Comparison of ENCODE assay signal across 34 cellular contexts in the genomic region with DNA sequence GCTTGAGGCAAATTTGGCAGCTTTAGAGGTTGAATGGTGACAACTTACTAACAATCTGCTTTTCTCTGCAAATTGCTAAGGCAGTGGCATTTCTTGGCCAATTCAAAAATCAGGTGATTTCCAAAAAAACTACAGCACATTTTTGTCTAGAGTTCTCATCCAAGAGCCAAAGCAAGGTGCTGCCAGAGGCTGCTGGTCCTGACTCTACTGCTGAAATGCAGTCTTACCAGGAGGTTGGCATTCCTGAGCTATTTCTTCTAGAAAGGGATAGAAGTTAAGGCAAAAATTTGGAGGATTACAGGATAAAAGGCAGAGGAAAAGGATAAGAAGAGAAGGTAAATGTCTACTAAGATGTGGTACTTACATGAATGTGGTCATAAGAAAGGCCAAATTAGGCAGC.
"Had no signal": no experiment of that assay in that cellular context is flagged by ENCODE, and none has a peak within 500 bp of the region (broad histone marks: within the 10 kb centered on the region; RNA-seq: fewer than 3 reads in every experiment).

No MANE protein-coding gene starts in this region.

- H3K27me3 ChIP-seq: ascending aorta, cardiac muscle cell had no signal

- H3K27ac ChIP-seq: ascending aorta, cardiac muscle cell, VCaP had no signal

- H3K27me3 Mint-ChIP-seq: activated CD4-positive, alpha-beta memory T cell treated with anti-CD3 and anti-CD28 coated beads for 36 hours; activated naive CD4-positive, alpha-beta T cell treated with anti-CD3 and anti-CD28 coated beads, Interleukin-2, amount 10 ng/mL, durations not matched to agents 7 days and 5 days had no signal

- ATAC-seq: activated CD8-positive, alpha-beta T cell treated with anti-CD3 and anti-CD28 coated beads for 36 hours; activated naive CD8-positive, alpha-beta T cell treated with anti-CD3 and anti-CD28 coated beads, Interleukin-2, amount 50 U/mL, for 24 hours; activated T-cell treated with anti-CD3 and anti-CD28 coated beads, Interleukin-2, amount 50 U/mL, for 4 hours; activated T-cell treated with anti-CD3 and anti-CD28 coated beads, Interleukin-2, amount 50 U/mL, for 72 hours; activated T-helper 17 cell treated with anti-CD3 and anti-CD28 coated beads, Interleukin-2, amount 50 U/mL, for 72 hours had no signal

- H3K4me3 Mint-ChIP-seq: activated B cell treated with CpG ODN at 0.5 μM for 24 hours; activated CD4-positive, alpha-beta memory T cell treated with anti-CD3 and anti-CD28 coated beads for 36 hours; activated CD4-positive, alpha-beta T cell treated with anti-CD3 and anti-CD28 coated beads, Interleukin-2, amount 10 ng/mL, durations not matched to agents 24 days and 14 days; activated CD8-positive, alpha-beta T cell treated with anti-CD3 and anti-CD28 coated beads for 36 hours; activated naive CD4-positive, alpha-beta T cell treated with anti-CD3 and anti-CD28 coated beads, Interleukin-2, amount 10 ng/mL, durations not matched to agents 7 days and 5 days; activated naive CD4-positive, alpha-beta T cell treated with anti-CD3 and anti-CD28 coated beads, Interleukin-2, amount 50 U/mL, for 24 hours; activated naive CD8-positive, alpha-beta T cell; activated naive CD8-positive, alpha-beta T cell treated with anti-CD3 and anti-CD28 coated beads, Interleukin-2, amount 10 ng/mL, durations not matched to agents 7 days and 5 days; activated naive CD8-positive, alpha-beta T cell treated with anti-CD3 and anti-CD28 coated beads, Interleukin-2, amount 50 U/mL, for 24 hours; activated T-cell treated with anti-CD3 and anti-CD28 coated beads, Interleukin-2, amount 50 U/mL, for 4 hours; activated T-cell treated with anti-CD3 and anti-CD28 coated beads, Interleukin-2, amount 50 U/mL, for 72 hours; activated T-helper 1 cell treated with anti-CD3 and anti-CD28 coated beads, Interleukin-12 subunit alpha, Interleukin-12 subunit beta, Interleukin-2, Interleukin-4 antibody, amounts not matched to agents 30 ng/mL and 10 ng/mL and 1 ng/mL, durations not matched to agents 14 hours and 24 hours and 36 hours; activated T-helper 17 cell treated with anti-CD3 and anti-CD28 coated beads, Interleukin-2, amount 50 U/mL, for 72 hours; brain; central memory CD8-positive, alpha-beta T cell; T-helper 1 cell treated with Interleukin-12 subunit alpha and Interleukin-12 subunit beta and Interleukin-4 antibody, amounts not matched to agents 30 μg/mL and 1 μg/mL, for 36 hours; T-helper 2 cell treated with Interferon-gamma antibody and Interleukin-4, amounts not matched to agents 5 μg/mL and 100 μg/mL, for 36 hours had no signal

- H3K4me1 Mint-ChIP-seq: activated B cell treated with CpG ODN at 0.5 μM for 24 hours; activated CD4-positive, alpha-beta T cell treated with anti-CD3 and anti-CD28 coated beads, Interleukin-2, amount 10 ng/mL, durations not matched to agents 24 days and 14 days; activated naive CD4-positive, alpha-beta T cell treated with anti-CD3 and anti-CD28 coated beads, Interleukin-2, amount 10 ng/mL, durations not matched to agents 7 days and 5 days; activated naive CD4-positive, alpha-beta T cell treated with anti-CD3 and anti-CD28 coated beads, Interleukin-2, amount 50 U/mL, for 24 hours; activated naive CD8-positive, alpha-beta T cell treated with anti-CD3 and anti-CD28 coated beads, Interleukin-2, amount 10 ng/mL, durations not matched to agents 7 days and 5 days; activated naive CD8-positive, alpha-beta T cell treated with anti-CD3 and anti-CD28 coated beads, Interleukin-2, amount 50 U/mL, for 24 hours; activated T-helper 17 cell treated with anti-CD3 and anti-CD28 coated beads, Interleukin-2, amount 50 U/mL, for 72 hours; brain; central memory CD8-positive, alpha-beta T cell had no signal

- H3K36me3 Mint-ChIP-seq: activated CD4-positive, alpha-beta memory T cell treated with anti-CD3 and anti-CD28 coated beads for 36 hours; activated naive CD4-positive, alpha-beta T cell treated with anti-CD3 and anti-CD28 coated beads, Interleukin-2, amount 10 ng/mL, durations not matched to agents 7 days and 5 days; activated naive CD4-positive, alpha-beta T cell treated with anti-CD3 and anti-CD28 coated beads, Interleukin-2, amount 50 U/mL, for 24 hours; activated naive CD8-positive, alpha-beta T cell; activated naive CD8-positive, alpha-beta T cell treated with anti-CD3 and anti-CD28 coated beads, Interleukin-2, amount 10 ng/mL, durations not matched to agents 7 days and 5 days; brain had no signal

- DNase-seq: activated B cell treated with CpG ODN at 0.5 μM for 24 hours; activated CD4-positive, alpha-beta memory T cell treated with anti-CD3 and anti-CD28 coated beads for 36 hours; activated CD4-positive, alpha-beta T cell treated with anti-CD3 and anti-CD28 coated beads for 4 hours; activated CD4-positive, alpha-beta T cell treated with anti-CD3 and anti-CD28 coated beads, Interleukin-2, amount 10 ng/mL, durations not matched to agents 24 days and 14 days; activated CD4-positive, alpha-beta T cell treated with anti-CD3 and anti-CD28 coated beads, Interleukin-2, amount 50 U/mL, for 1 hour; activated CD4-positive, alpha-beta T cell treated with anti-CD3 and anti-CD28 coated beads, Interleukin-2, amount 50 U/mL, for 4 hours; activated CD4-positive, CD25-positive, alpha-beta regulatory T cell treated with anti-CD3 and anti-CD28 coated beads, Interleukin-2, amount 50 U/mL, for 72 hours; activated CD8-positive, alpha-beta memory T cell treated with anti-CD3 and anti-CD28 coated beads, Interleukin-2, amount 50 U/mL, for 4 hours; activated CD8-positive, alpha-beta T cell treated with anti-CD3 and anti-CD28 coated beads for 36 hours; activated effector memory CD4-positive, alpha-beta T cell treated with anti-CD3 and anti-CD28 coated beads, Interleukin-2, amount 50 U/mL, for 16 hours; activated naive CD4-positive, alpha-beta T cell treated with anti-CD3 and anti-CD28 coated beads, Interleukin-2, amount 10 ng/mL, durations not matched to agents 7 days and 5 days; activated naive CD4-positive, alpha-beta T cell treated with Interleukin-2 at 50 U/mL for 16 hours; activated naive CD8-positive, alpha-beta T cell treated with anti-CD3 and anti-CD28 coated beads, Interleukin-2, amount 10 ng/mL, durations not matched to agents 7 days and 5 days; activated naive CD8-positive, alpha-beta T cell treated with anti-CD3 and anti-CD28 coated beads, Interleukin-2, amount 50 U/mL, for 24 hours; activated T-cell treated with anti-CD3 and anti-CD28 coated beads for 4 hours; activated T-cell treated with anti-CD3 and anti-CD28 coated beads, Interleukin-2, amount 50 U/mL, for 1 hour; activated T-cell treated with anti-CD3 and anti-CD28 coated beads, Interleukin-2, amount 50 U/mL, for 4 hours; activated T-cell treated with anti-CD3 and anti-CD28 coated beads, Interleukin-2, amount 50 U/mL, for 72 hours; amygdala; anterior cingulate cortex; cerebellar nuclear complex; T-helper 2 cell; T-helper 9 cell had no signal

- H3K9me3 Mint-ChIP-seq: activated B cell treated with CpG ODN at 0.5 μM for 24 hours; activated CD4-positive, alpha-beta memory T cell treated with anti-CD3 and anti-CD28 coated beads for 36 hours; activated CD4-positive, alpha-beta T cell treated with anti-CD3 and anti-CD28 coated beads, Interleukin-2, amount 10 ng/mL, durations not matched to agents 24 days and 14 days; activated CD8-positive, alpha-beta T cell treated with anti-CD3 and anti-CD28 coated beads for 36 hours; activated naive CD4-positive, alpha-beta T cell treated with anti-CD3 and anti-CD28 coated beads, Interleukin-2, amount 10 ng/mL, durations not matched to agents 7 days and 5 days; activated naive CD4-positive, alpha-beta T cell treated with anti-CD3 and anti-CD28 coated beads, Interleukin-2, amount 50 U/mL, for 24 hours; activated naive CD8-positive, alpha-beta T cell treated with anti-CD3 and anti-CD28 coated beads, Interleukin-2, amount 10 ng/mL, durations not matched to agents 7 days and 5 days; activated naive CD8-positive, alpha-beta T cell treated with anti-CD3 and anti-CD28 coated beads, Interleukin-2, amount 50 U/mL, for 24 hours; activated T-cell treated with anti-CD3 and anti-CD28 coated beads, Interleukin-2, amount 50 U/mL, for 4 hours; activated T-cell treated with anti-CD3 and anti-CD28 coated beads, Interleukin-2, amount 50 U/mL, for 72 hours; activated T-helper 1 cell treated with anti-CD3 and anti-CD28 coated beads, Interleukin-12 subunit alpha, Interleukin-12 subunit beta, Interleukin-2, Interleukin-4 antibody, amounts not matched to agents 30 ng/mL and 10 ng/mL and 1 ng/mL, durations not matched to agents 14 hours and 24 hours and 36 hours; activated T-helper 17 cell treated with anti-CD3 and anti-CD28 coated beads, Interleukin-2, amount 50 U/mL, for 72 hours; brain; central memory CD8-positive, alpha-beta T cell; T-helper 1 cell treated with Interleukin-12 subunit alpha and Interleukin-12 subunit beta and Interleukin-4 antibody, amounts not matched to agents 30 μg/mL and 1 μg/mL, for 36 hours; T-helper 2 cell treated with Interferon-gamma antibody and Interleukin-4, amounts not matched to agents 5 μg/mL and 100 μg/mL, for 36 hours had no signal

- H3K4me1 ChIP-seq: ascending aorta had no signal

- H3K4me3 ChIP-seq: ascending aorta, cardiac muscle cell had no signal

- H3K36me3 ChIP-seq: ascending aorta, cardiac muscle cell had no signal

- H3K27ac Mint-ChIP-seq: activated B cell treated with CpG ODN at 0.5 μM for 24 hours; activated CD4-positive, alpha-beta memory T cell treated with anti-CD3 and anti-CD28 coated beads for 36 hours; activated CD4-positive, alpha-beta T cell treated with anti-CD3 and anti-CD28 coated beads, Interleukin-2, amount 10 ng/mL, durations not matched to agents 24 days and 14 days; activated CD8-positive, alpha-beta T cell treated with anti-CD3 and anti-CD28 coated beads for 36 hours; activated naive CD4-positive, alpha-beta T cell treated with anti-CD3 and anti-CD28 coated beads, Interleukin-2, amount 10 ng/mL, durations not matched to agents 7 days and 5 days; activated naive CD4-positive, alpha-beta T cell treated with anti-CD3 and anti-CD28 coated beads, Interleukin-2, amount 50 U/mL, for 24 hours; activated naive CD8-positive, alpha-beta T cell; activated naive CD8-positive, alpha-beta T cell treated with anti-CD3 and anti-CD28 coated beads, Interleukin-2, amount 10 ng/mL, durations not matched to agents 7 days and 5 days; activated naive CD8-positive, alpha-beta T cell treated with anti-CD3 and anti-CD28 coated beads, Interleukin-2, amount 50 U/mL, for 24 hours; activated T-cell treated with anti-CD3 and anti-CD28 coated beads, Interleukin-2, amount 50 U/mL, for 72 hours; activated T-helper 1 cell treated with anti-CD3 and anti-CD28 coated beads, Interleukin-12 subunit alpha, Interleukin-12 subunit beta, Interleukin-2, Interleukin-4 antibody, amounts not matched to agents 30 ng/mL and 10 ng/mL and 1 ng/mL, durations not matched to agents 14 hours and 24 hours and 36 hours; activated T-helper 17 cell treated with anti-CD3 and anti-CD28 coated beads, Interleukin-2, amount 50 U/mL, for 72 hours; brain; T-helper 1 cell treated with Interleukin-12 subunit alpha and Interleukin-12 subunit beta and Interleukin-4 antibody, amounts not matched to agents 30 μg/mL and 1 μg/mL, for 36 hours; T-helper 2 cell treated with Interferon-gamma antibody and Interleukin-4, amounts not matched to agents 5 μg/mL and 100 μg/mL, for 36 hours had no signal
